ENCODE assay signal across 9 cellular contexts in the genomic region with DNA sequence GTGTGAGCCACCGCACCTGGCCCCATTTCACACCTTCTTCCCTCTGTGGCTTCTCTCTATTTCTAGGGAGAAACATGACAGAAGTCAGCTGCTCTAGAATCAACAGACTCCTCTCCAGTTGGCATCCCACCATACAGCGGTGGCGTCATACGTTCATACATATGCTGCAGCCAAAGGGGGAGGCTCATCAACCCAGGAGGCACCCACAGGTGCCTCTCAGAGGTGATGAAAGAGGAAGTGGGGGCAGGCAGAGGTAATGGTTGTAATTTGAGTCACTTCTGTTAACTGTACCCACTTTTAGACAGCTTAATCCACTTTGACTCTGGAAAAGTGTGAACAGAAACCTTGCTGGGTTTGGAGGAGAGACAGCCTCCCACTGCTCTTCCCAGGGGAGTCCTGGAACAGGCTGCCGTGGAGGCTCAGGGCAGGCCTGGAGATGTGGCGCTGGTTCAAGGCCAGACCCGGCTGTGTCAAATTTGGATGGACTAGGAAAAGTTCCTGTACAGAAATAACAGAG. TPM values are rescaled to one million over a fixed set of nuclear protein-coding genes. Genes with fewer than 3 reads are reported as not detected.
DNase-seq lines count a peak whose midpoint lies in the region; ATAC-seq lines count a peak whose summit lies in the region.
"Had no signal": no experiment of that assay in that cellular context is flagged by ENCODE, and none has a peak within 500 bp of the region (broad histone marks: within the 10 kb centered on the region; RNA-seq: fewer than 3 reads in every experiment).

No MANE protein-coding gene starts in this region.

- no peaks in the 10 kb centered on the region for H3K36me3 ChIP-seq in aorta (ENCODE audit: control insufficient read depth in 1 of 2, insufficient read depth in 2 of 2, low read length in 1 of 2)
- H3K36me3 ChIP-seq: BLaER1 had no signal

- H3K27me3 Mint-ChIP-seq in activated CD8-positive, alpha-beta memory T cell treated with anti-CD3 and anti-CD28 coated beads, Interleukin-2, amount 10 ng/mL, durations not matched to agents 7 days and 5 days = no peaks in the 10 kb centered on the region
- no peaks in the 10 kb centered on the region for H3K27me3 Mint-ChIP-seq in T-cell

- no peaks in the 10 kb centered on the region for H3K4me1 ChIP-seq in aorta (ENCODE audit: control insufficient read depth in 1 of 2, insufficient read depth in 2 of 2, low read length in 2 of 2)

- no peak overlapping the region for H3K27ac ChIP-seq in aorta (ENCODE audit: low read depth in 1 of 2, low read length in 2 of 2)
- H3K27ac ChIP-seq: BLaER1 had no signal

- H3K27ac Mint-ChIP-seq in activated CD8-positive, alpha-beta memory T cell treated with anti-CD3 and anti-CD28 coated beads, Interleukin-2, amount 10 ng/mL, durations not matched to agents 7 days and 5 days = peak overlapping the region; percentile 79
- peak overlapping the region; percentile 71 to 74 for H3K27ac Mint-ChIP-seq in T-cell

- 44 to 45% methylated on average over 7 of the region's 7 CpGs for WGBS in aorta, 2 donors

- POLR2A ChIA-PET in T-cell (lab: Charles Lee) = interaction anchor here (0.5 to 0.8 kb wide), 2 partner anchors 12 to 39 kb away, joined by 3 to 4 read pairs; no protein-coding TSS in a partner anchor

- H3K9me3 Mint-ChIP-seq in activated CD8-positive, alpha-beta memory T cell treated with anti-CD3 and anti-CD28 coated beads, Interleukin-2, amount 10 ng/mL, durations not matched to agents 7 days and 5 days (ENCODE audit: low read depth) = no peaks in the 10 kb centered on the region
- no peaks in the 10 kb centered on the region for H3K9me3 Mint-ChIP-seq in T-cell

- H3K9me3 ChIP-seq in aorta (ENCODE audit: control insufficient read depth, low read length) = no peaks in the 10 kb centered on the region
- H3K9me3 ChIP-seq: BLaER1 had no signal

- intact Hi-C loops in left colon (cut with DNase I, micrococcal nuclease) (no loop called here), aorta (cut with DNase I) (no loop called here)

- H3K4me1 Mint-ChIP-seq in activated CD8-positive, alpha-beta memory T cell treated with anti-CD3 and anti-CD28 coated beads, Interleukin-2, amount 10 ng/mL, durations not matched to agents 7 days and 5 days = peaks cover 94% of the 10 kb centered on the region
- H3K4me1 Mint-ChIP-seq in T-cell = peaks cover 43 to 64% (median 63%) of the 10 kb centered on the region in 3 donors

- no peak overlapping the region for H3K4me3 ChIP-seq in aorta (ENCODE audit: low read length in 2 of 2)
- H3K4me3 ChIP-seq: BLaER1 had no signal

- CTCF ChIA-PET in activated CD8-positive, alpha-beta memory T cell treated with anti-CD3 and anti-CD28 coated beads, Interleukin-2, amount 10 ng/mL, durations not matched to agents 7 days and 5 days (lab: Charles Lee) = interaction anchor here (1.0 to 2.2 kb wide), 5 partner anchors 14 to 52 kb away, joined by 3 to 10 read pairs (median 5); partner anchors contain the start of gene SUB1
- CTCF ChIA-PET in T-cell (lab: Charles Lee) = interaction anchor here (0.6 to 0.8 kb wide), 3 partner anchors 52 to 62 kb away, joined by 3 to 4 read pairs (median 3); no protein-coding TSS in a partner anchor

- H3K27me3 ChIP-seq in aorta (ENCODE audit: control insufficient read depth in 1 of 2, insufficient read depth in 2 of 2, low read length in 1 of 2) = no peaks in the 10 kb centered on the region
- H3K27me3 ChIP-seq: BLaER1 had no signal

- DNase-seq in activated CD8-positive, alpha-beta memory T cell treated with anti-CD3 and anti-CD28 coated beads, Interleukin-2, amount 10 ng/mL, durations not matched to agents 7 days and 5 days = peak; percentile 85
- no peak for DNase-seq in activated CD8-positive, alpha-beta memory T cell treated with anti-CD3 and anti-CD28 coated beads for 24 hours
- DNase-seq in T-cell = peak in 28 of 34 experiments; percentile 9 to 49 (median 26)
- peak; percentile 21 to 44 for DNase-seq in left colon
- no peak for DNase-seq in cerebellum (ENCODE audit: low spot score)
- no peak for DNase-seq in GDM1 (lab: John Stamatoyannopoulos, UW)
- DNase-seq in aorta = no peak

- peak; percentile 65 for ATAC-seq in activated CD8-positive, alpha-beta memory T cell treated with anti-CD3 and anti-CD28 coated beads, Interleukin-2, amount 10 ng/mL, durations not matched to agents 7 days and 5 days
- ATAC-seq in HG03066 (IDR thresholded peaks at IDR 0.05; ENCODE audit: low read depth, unreplicated experiment) = peak; percentile 65
- peak; percentile 58 to 84 (median 70) for ATAC-seq in T-cell (replicated peaks in 1 of 4)
- ATAC-seq in left colon = no peak
- no peak for ATAC-seq in aorta (ENCODE audit: low FRiP score)

- peak overlapping the region; percentile 43 for H3K4me3 Mint-ChIP-seq in activated CD8-positive, alpha-beta memory T cell treated with anti-CD3 and anti-CD28 coated beads, Interleukin-2, amount 10 ng/mL, durations not matched to agents 7 days and 5 days
- H3K4me3 Mint-ChIP-seq in T-cell = no peak overlapping the region

- H3K36me3 Mint-ChIP-seq in activated CD8-positive, alpha-beta memory T cell treated with anti-CD3 and anti-CD28 coated beads, Interleukin-2, amount 10 ng/mL, durations not matched to agents 7 days and 5 days = peaks cover 25% of the 10 kb centered on the region
- peaks cover 10% of the 10 kb centered on the region for H3K36me3 Mint-ChIP-seq in T-cell

RNA-seq across cellular contexts. Expression of gene SUB1, which starts 47.3 kb away (rescaled TPM):
- 100 to 1,000 TPM; 525 to 528 TPM for total RNA-seq in activated CD8-positive, alpha-beta memory T cell treated with anti-CD3 and anti-CD28 coated beads, Interleukin-2, amount 10 ng/mL, durations not matched to agents 7 days and 5 days
- total RNA-seq in T-cell (100 to 1,000 TPM; 178 to 339 (median 203) TPM), left colon (100 to 1,000 TPM; 169 to 188 TPM), cerebellum (142 TPM), aorta (100 to 1,000 TPM; 172 to 192 TPM)
- polyA plus RNA-seq in aorta = 100 to 1,000 TPM; 121 to 283 TPM

Comparison
In these comparisons a context has a peak if more than half of its experiments do, and no peak if none do; other contexts are left out.
1. DNase-seq: peak in activated CD8-positive, alpha-beta memory T cell treated with anti-CD3 and anti-CD28 coated beads, Interleukin-2, amount 10 ng/mL, durations not matched to agents 7 days and 5 days (single experiment), T-cell (28 of 34) and left colon (2 of 2); none in activated CD8-positive, alpha-beta memory T cell treated with anti-CD3 and anti-CD28 coated beads for 24 hours (single experiment), cerebellum (single experiment), GDM1 (single experiment) and aorta (0 of 2).
2. ATAC-seq: peak in activated CD8-positive, alpha-beta memory T cell treated with anti-CD3 and anti-CD28 coated beads, Interleukin-2, amount 10 ng/mL, durations not matched to agents 7 days and 5 days (single experiment), HG03066 (single experiment) and T-cell (4 of 4); none in left colon (single experiment) and aorta (single experiment).